In the genomic region with DNA sequence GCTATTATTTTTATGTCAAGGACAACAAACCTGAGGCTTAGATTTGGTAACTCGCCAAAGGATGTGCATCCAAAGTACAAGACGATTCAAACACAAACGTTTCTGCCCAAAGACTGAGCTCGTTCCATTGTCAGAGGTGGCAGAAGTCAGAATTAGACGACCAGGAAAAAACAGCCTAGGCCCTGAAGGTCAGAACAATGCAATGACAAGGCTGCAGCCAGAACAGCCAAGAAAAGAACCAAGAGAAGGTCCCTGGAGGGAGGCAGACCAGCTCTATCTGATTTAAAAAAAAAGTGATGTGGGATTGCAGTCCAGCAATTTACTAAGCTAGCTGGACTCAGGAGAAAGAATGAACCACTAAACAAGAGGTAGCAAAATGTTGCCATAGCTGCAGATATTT, we compare ENCODE assay signal across 17 cellular contexts.
DNase-seq lines count a peak whose midpoint lies in the region; ATAC-seq and FAIRE-seq lines count a peak whose summit lies in the region.
"Had no signal": no experiment of that assay in that cellular context is flagged by ENCODE, and none has a peak within 500 bp of the region (broad histone marks: within the 10 kb centered on the region; RNA-seq: fewer than 3 reads in every experiment).

No MANE protein-coding gene starts in this region.

- peak; percentile 11 for DNase-seq in NCI-H1092 (lab: John Stamatoyannopoulos, UW)
- no peak for DNase-seq in NCI-H1092 treated with DMSO at 0.1 percent for 48 hours (lab: John Stamatoyannopoulos, UW)
- DNase-seq in substantia nigra (lab: John Stamatoyannopoulos, UW), result peak in 1 of 49 donors; percentile 37
- DNase-seq in HTR-8/SVneo (ENCODE audit: insufficient read length, low spot score), result no peak
- no peak for DNase-seq in NCI-H446 (lab: John Stamatoyannopoulos, UW)
- DNase-seq: 8988T; activated CD4-positive, alpha-beta T cell treated with anti-CD3 and anti-CD28 coated beads for 48 hours; activated naive CD4-positive, alpha-beta T cell treated with Interleukin-2 at 50 U/mL for 16 hours; IMR-90; Peyer's patch; sigmoid colon; stimulated activated CD4-positive, alpha-beta T cell treated with anti-CD3 and anti-CD28 coated beads, Interleukin-2, amount 100 ng/mL, for 48 hours had no signal

- ATAC-seq in GM19328 (IDR thresholded peaks at IDR 0.05; ENCODE audit: unreplicated experiment), result no peak
- ATAC-seq: GM23338 had no signal

- H3K27me3 ChIP-seq in layer of hippocampus (ENCODE audit: control insufficient read depth, insufficient read depth, low read length), result no peaks in the 10 kb centered on the region
- H3K27me3 ChIP-seq: Peyer's patch, sigmoid colon had no signal

- H3K27ac ChIP-seq in cingulate gyrus (ENCODE audit: low read depth, low read length), result peak overlapping the region; percentile 89
- peak overlapping the region; percentile 87 for H3K27ac ChIP-seq in layer of hippocampus (ENCODE audit: low read depth, low read length)
- peak overlapping the region; percentile 90 for H3K27ac ChIP-seq in substantia nigra (ENCODE audit: low read depth, low read length, poor library complexity, severe bottlenecking)
- H3K27ac ChIP-seq: Peyer's patch, sigmoid colon, thoracic aorta had no signal

- FAIRE-seq in HTR-8/SVneo (lab: Jason Lieb, UNC), result no peak
